Comparison of ENCODE assay signal across 15 cellular contexts in the genomic region with DNA sequence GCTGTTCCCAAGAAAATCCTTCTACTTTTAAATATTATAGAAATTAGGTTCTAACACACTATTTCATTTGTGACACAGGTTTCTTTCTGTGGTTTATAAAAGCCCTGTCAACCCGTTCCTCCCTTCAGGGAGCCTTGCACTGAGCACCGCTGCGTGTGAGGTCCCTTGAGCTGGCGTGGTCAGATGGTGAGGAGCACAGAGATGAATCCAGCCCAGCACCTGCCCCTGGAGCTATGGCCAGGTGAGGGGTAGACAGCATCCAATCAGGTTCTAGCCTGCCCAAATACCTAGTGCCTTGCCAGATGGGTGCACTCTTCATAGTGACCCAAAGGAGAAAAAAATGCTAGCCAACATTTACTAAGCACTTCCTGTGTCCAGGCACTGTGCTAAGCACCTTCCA.
"Had no signal": no experiment of that assay in that cellular context is flagged by ENCODE, and none has a peak within 500 bp of the region (broad histone marks: within the 10 kb centered on the region; RNA-seq: fewer than 3 reads in every experiment).

No MANE protein-coding gene starts in this region.

- H3K27ac ChIP-seq: parathyroid adenoma, testis had no signal

- ATAC-seq: activated CD4-positive, alpha-beta T cell treated with anti-CD3 and anti-CD28 coated beads for 36 hours; activated naive CD4-positive, alpha-beta T cell treated with anti-CD3 and anti-CD28 coated beads, Interleukin-2, amount 50 U/mL, for 72 hours; effector memory CD8-positive, alpha-beta T cell; naive thymus-derived CD8-positive, alpha-beta T cell; T-cell; WTC11 had no signal

- H3K9me2 ChIP-seq: SK-N-SH had no signal

- H2AFZ ChIP-seq: parathyroid adenoma had no signal

- H3K4me3 ChIP-seq: testis, upper lobe of left lung had no signal

- H3K4me2 ChIP-seq: SK-N-SH had no signal

- DNase-seq: activated CD4-positive, alpha-beta T cell treated with anti-CD3 and anti-CD28 coated beads for 36 hours; activated CD4-positive, alpha-beta T cell treated with anti-CD3 and anti-CD28 coated beads, Interleukin-2, amount 50 U/mL, for 48 hours; activated gamma-delta T cell treated with Interleukin-2 at 50 U/mL for 16 hours; effector memory CD8-positive, alpha-beta T cell; foreskin fibroblast; SK-N-SH; stimulated activated CD4-positive, alpha-beta T cell treated with anti-CD3 and anti-CD28 coated beads, Interleukin-2, amount 100 ng/mL, for 24 hours; stimulated activated naive CD4-positive, alpha-beta T cell treated with Interleukin-2 at 50 U/mL for 16 hours; T-cell; testis; upper lobe of left lung had no signal

- H3K27me3 ChIP-seq: testis, upper lobe of left lung had no signal

- H3K79me2 ChIP-seq: parathyroid adenoma had no signal

- H3K9me3 ChIP-seq: SK-N-SH, testis, upper lobe of left lung had no signal
